In the genomic region with DNA sequence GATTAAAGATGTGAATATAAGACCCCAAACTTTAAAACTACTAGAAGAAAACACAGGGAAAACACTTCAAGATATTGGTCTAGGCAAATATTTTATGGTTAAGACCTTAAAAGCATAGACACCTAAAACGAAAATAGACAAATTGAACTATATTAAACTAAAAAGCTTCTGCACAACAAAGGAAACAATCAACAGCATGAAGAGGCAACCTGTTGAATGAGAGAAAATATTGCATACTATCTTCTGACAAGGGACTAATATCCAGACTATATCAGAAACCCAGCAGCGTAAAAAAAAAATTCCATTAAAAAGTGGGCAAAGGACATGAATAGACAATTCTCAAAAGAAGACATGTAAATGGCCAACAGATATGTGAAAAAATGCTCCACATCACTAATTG, we compare ENCODE assay signal across 29 cellular contexts.
"Had no signal": no experiment of that assay in that cellular context is flagged by ENCODE, and none has a peak within 500 bp of the region (broad histone marks: within the 10 kb centered on the region; RNA-seq: fewer than 3 reads in every experiment).

No MANE protein-coding gene starts in this region.

- H3K9me3 ChIP-seq: adrenal gland, ascending aorta, body of pancreas, breast epithelium had no signal

- H3K4me1 ChIP-seq: ascending aorta, breast epithelium had no signal

- DNase-seq: activated effector memory CD4-positive, alpha-beta T cell treated with anti-CD3 and anti-CD28 coated beads, Interleukin-2, amount 50 U/mL, for 16 hours; activated effector memory CD4-positive, alpha-beta T cell treated with Interleukin-2 at 50 U/mL for 16 hours; activated gamma-delta T cell; activated gamma-delta T cell treated with Interleukin-2 at 50 U/mL for 16 hours; activated naive CD4-positive, alpha-beta T cell; activated naive CD4-positive, alpha-beta T cell treated with anti-CD3 and anti-CD28 coated beads for 36 hours; activated naive CD4-positive, alpha-beta T cell treated with anti-CD3 and anti-CD28 coated beads, Interleukin-2, amount 10 ng/mL, durations not matched to agents 7 days and 5 days; activated naive CD4-positive, alpha-beta T cell treated with anti-CD3 and anti-CD28 coated beads, Interleukin-2, amount 50 U/mL, for 16 hours; activated naive CD4-positive, alpha-beta T cell treated with Interleukin-2 at 50 U/mL for 16 hours; activated naive CD8-positive, alpha-beta T cell treated with anti-CD3 and anti-CD28 coated beads for 36 hours; activated naive CD8-positive, alpha-beta T cell treated with anti-CD3 and anti-CD28 coated beads, Interleukin-2, amount 10 ng/mL, durations not matched to agents 7 days and 5 days; activated naive CD8-positive, alpha-beta T cell treated with anti-CD3 and anti-CD28 coated beads, Interleukin-2, amount 50 U/mL, for 24 hours; activated T-cell treated with anti-CD3 and anti-CD28 coated beads, Interleukin-2, amount 50 U/mL, for 24 hours; activated T-cell treated with anti-CD3 and anti-CD28 coated beads, Interleukin-2, amount 50 U/mL, for 4 hours; activated T-cell treated with anti-CD3 and anti-CD28 coated beads, Interleukin-2, amount 50 U/mL, for 48 hours; activated T-cell treated with anti-CD3 and anti-CD28 coated beads, Interleukin-2, amount 50 U/mL, for 72 hours; adrenal gland; amniotic stem cell; amygdala; anterior cingulate cortex; aorta; body of pancreas; brain microvascular endothelial cell; caudate nucleus; central memory CD4-positive, alpha-beta T cell; cerebellar nuclear complex had no signal

- H3K27ac ChIP-seq: adrenal gland, ascending aorta, body of pancreas, brain microvascular endothelial cell, breast epithelium, cardiac muscle cell had no signal

- H3K36me3 ChIP-seq: adrenal gland, ascending aorta, brain microvascular endothelial cell, breast epithelium, cardiac muscle cell had no signal

- H3K4me3 ChIP-seq: adrenal gland, ascending aorta, body of pancreas, breast epithelium, cardiac muscle cell had no signal
